Comparison of ENCODE assay signal across 9 cellular contexts in the genomic region with DNA sequence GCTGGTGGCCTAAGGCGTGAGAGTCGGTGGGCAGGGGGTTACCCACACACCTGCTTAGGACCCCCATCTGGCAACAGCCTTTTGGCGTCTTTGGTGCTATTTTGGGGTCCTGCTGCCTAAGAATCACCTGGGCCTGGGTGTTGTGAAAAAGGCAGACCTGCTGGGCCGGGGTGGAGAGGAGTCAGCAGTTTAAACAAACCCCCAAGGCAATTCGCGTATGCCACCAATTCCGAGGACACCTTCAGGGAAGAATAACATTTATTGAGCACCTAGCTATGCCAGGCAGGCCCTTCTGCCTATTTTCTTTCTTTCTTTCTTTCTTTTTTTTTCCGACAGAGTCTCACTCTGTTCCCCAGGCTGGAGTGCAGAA. TPM values are rescaled to one million over a fixed set of nuclear protein-coding genes. Genes with fewer than 3 reads are reported as not detected.
DNase-seq lines count a peak whose midpoint lies in the region; ATAC-seq lines count a peak whose summit lies in the region.
"Had no signal": no experiment of that assay in that cellular context is flagged by ENCODE, and none has a peak within 500 bp of the region (broad histone marks: within the 10 kb centered on the region; RNA-seq: fewer than 3 reads in every experiment).

No MANE protein-coding gene starts in this region.

- no peak overlapping the region for H3K4me3 ChIP-seq in mucosa of stomach (ENCODE audit: low read length)
- H3K4me3 ChIP-seq: K562 had no signal

- H3K27ac ChIP-seq in caudate nucleus (ENCODE audit: low read depth, low read length), result peak overlapping the region; percentile 98

- H3K4me1 ChIP-seq in mucosa of stomach (ENCODE audit: control insufficient read depth, insufficient read depth, low read length), result peaks cover 88% of the 10 kb centered on the region

- intact Hi-C loops in left ventricle myocardium superior (cut with micrococcal nuclease), result no loop called here
- intact Hi-C loops in Right ventricle myocardium superior (cut with DNase I), result no loop called here

- H3K27me3 ChIP-seq in mucosa of stomach (ENCODE audit: control insufficient read depth, insufficient read depth, low read length), result no peaks in the 10 kb centered on the region

- DNase-seq in left ventricle myocardium superior, result no peak
- no peak for DNase-seq in Right ventricle myocardium superior
- DNase-seq in caudate nucleus (lab: John Stamatoyannopoulos, UW), result no peak
- no peak for DNase-seq in H4 (ENCODE audit: low spot score)
- no peak for DNase-seq in amniotic stem cell (lab: John Stamatoyannopoulos, UW)
- DNase-seq in SKM-1 treated with dmso at 0.1 percent for 144 hours (lab: John Stamatoyannopoulos, UW; ENCODE audit: unreplicated experiment), result no peak

- no peaks in the 10 kb centered on the region for H3K9me3 ChIP-seq in mucosa of stomach (ENCODE audit: control insufficient read depth, low read length)

- ATAC-seq in left ventricle myocardium superior (peak; percentile 2), Right ventricle myocardium superior (ENCODE audit: poor library complexity) (no peak), HG02870 (IDR thresholded peaks at IDR 0.05; ENCODE audit: unreplicated experiment) (no peak)

- H3K36me3 ChIP-seq in mucosa of stomach (ENCODE audit: control insufficient read depth, insufficient read depth, low read length), result no peaks in the 10 kb centered on the region

- H3K9ac ChIP-seq in mucosa of stomach (ENCODE audit: low read length), result peak overlapping the region; percentile 70

RNA-seq across cellular contexts. Expression of a gene that starts 53.9 kb away (rescaled TPM):
- total RNA-seq in left ventricle myocardium superior (107 TPM), Right ventricle myocardium superior (83.8 TPM)
- total RNA-seq in H4 (2014; rRNA removed; shearing (Covaris generic)), result 3.1 and 7.0 TPM in 2 replicates

Comparison
In these comparisons a context has a peak if more than half of its experiments do, and no peak if none do; other contexts are left out.
1. RNA of a gene that starts 53.9 kb away (total RNA-seq): 107 TPM in left ventricle myocardium superior (single experiment) and 83.8 TPM in Right ventricle myocardium superior (single experiment); 3.1 to 7.0 TPM in H4; every median in the first group is over 10 times any median in the second.